In genomic region chr6:26552640-26553189, GRCh38 we compare ENCODE assay signal across 10 cellular contexts. TPM values are rescaled to one million over a fixed set of nuclear protein-coding genes. Genes with fewer than 3 reads are reported as not detected.
DNase-seq lines count a peak whose midpoint lies in the region; ATAC-seq, FAIRE-seq and TF ChIP-seq lines count a peak whose summit lies in the region.
"Had no signal": no experiment of that assay in that cellular context is flagged by ENCODE, and none has a peak within 500 bp of the region (broad histone marks: within the 10 kb centered on the region; RNA-seq: fewer than 3 reads in every experiment).

No MANE protein-coding gene starts in this region.

- peak overlapping the region; percentile 86 for H3K4me2 ChIP-seq in astrocyte (ENCODE audit: low read length)

- no peaks in the 10 kb centered on the region for H3K79me2 ChIP-seq in astrocyte (ENCODE audit: insufficient read depth, low read length)

- WGBS in right lobe of liver (ENCODE audit: insufficient coverage, low coverage, low lambda C conversion rate, missing lambda C conversion rate): 50% methylated on average over 10 of the region's 11 CpGs

- peak overlapping the region; percentile 43 for H2AFZ ChIP-seq in astrocyte (ENCODE audit: low read depth, low read length)

- no peaks in the 10 kb centered on the region for H3K27me3 ChIP-seq in cardiac muscle cell
- no peaks in the 10 kb centered on the region for H3K27me3 ChIP-seq in astrocyte (ENCODE audit: insufficient read depth, low read length)
- peaks cover 0 to 3% of the 10 kb centered on the region in 2 donors for H3K27me3 ChIP-seq in right lobe of liver
- H3K27me3 ChIP-seq in vagina: no peaks in the 10 kb centered on the region

- no peak for TF ChIP-seq POLR2A in right lobe of liver (IDR thresholded peaks at IDR 0.05)
- no peak for TF ChIP-seq POLR2A in vagina (IDR thresholded peaks at IDR 0.05)

- H3K36me3 ChIP-seq in cardiac muscle cell (no peaks in the 10 kb centered on the region), astrocyte (ENCODE audit: insufficient read depth, low read length) (no peaks in the 10 kb centered on the region), right lobe of liver (no peaks in the 10 kb centered on the region), vagina (no peaks in the 10 kb centered on the region)

- H3K4me1 ChIP-seq in cardiac muscle cell (ENCODE audit: low read depth) (no peaks in the 10 kb centered on the region), astrocyte (ENCODE audit: insufficient read depth, low read length) (peaks cover 6% of the 10 kb centered on the region), right lobe of liver (peaks cover 0 to 18% (median 8%) of the 10 kb centered on the region in 4 donors), vagina (peaks cover 7% of the 10 kb centered on the region)

- H4K20me1 ChIP-seq in astrocyte (ENCODE audit: insufficient read depth, low read length): no peaks in the 10 kb centered on the region

- peaks cover 4% of the 10 kb centered on the region for H3K4me1 Mint-ChIP-seq in astrocyte (ENCODE audit: low read depth, unreplicated experiment)

- FAIRE-seq in astrocyte (lab: Jason Lieb, UNC): no peak

- H3K4me3 Mint-ChIP-seq in astrocyte (ENCODE audit: unreplicated experiment): no peak overlapping the region
- H3K4me3 Mint-ChIP-seq: T-helper 17 cell had no signal

- H3K9me3 ChIP-seq in cardiac muscle cell (ENCODE audit: low read depth) (no peaks in the 10 kb centered on the region), astrocyte (ENCODE audit: insufficient read depth, low read depth, low read length) (no peaks in the 10 kb centered on the region), right lobe of liver (no peaks in the 10 kb centered on the region), vagina (no peaks in the 10 kb centered on the region)

- H3K27ac ChIP-seq in cardiac muscle cell: no peak overlapping the region
- no peak overlapping the region for H3K27ac ChIP-seq in astrocyte (ENCODE audit: low read depth, low read length)
- H3K27ac ChIP-seq in right lobe of liver: no peak overlapping the region
- H3K27ac ChIP-seq in vagina: peak overlapping the region; percentile 91

- H3K36me3 Mint-ChIP-seq in astrocyte (ENCODE audit: low read depth, unreplicated experiment): no peaks in the 10 kb centered on the region

- DNase-seq in cardiac muscle cell (ENCODE audit: low read depth in 1 of 2, low spot score in 1 of 2) (no peak), left cardiac atrium (no peak), astrocyte (ENCODE audit: low read depth) (no peak), right lobe of liver (no peak), vagina (ENCODE audit: extremely low spot score in 2 of 2) (no peak), G401 (ENCODE audit: low spot score) (no peak), islet precursor cell (no peak), GM13976 (ENCODE audit: low spot score) (no peak)

- peak overlapping the region; percentile 44 for H3K9ac ChIP-seq in astrocyte (ENCODE audit: low read length)

- ATAC-seq in left cardiac atrium: no peak
- ATAC-seq in right lobe of liver: no peak

- H3K4me3 ChIP-seq in cardiac muscle cell (peak overlapping the region; percentile 57), astrocyte (ENCODE audit: insufficient read depth, low read depth, low read length) (peak overlapping the region; percentile 54), right lobe of liver (peak overlapping the region in 2 of 3 donors; percentile 47), vagina (peak overlapping the region; percentile 49 to 51)

- TF ChIP-seq CTCF in cardiac muscle cell (IDR thresholded peaks at IDR 0.05; ENCODE audit: low read depth, low read length) (no peak), astrocyte (IDR thresholded peaks at IDR 0.05; ENCODE audit: insufficient read depth, low read depth, low read length) (no peak), right lobe of liver (IDR thresholded peaks at IDR 0.05) (no peak), vagina (IDR thresholded peaks at IDR 0.05) (no peak), GM13976 (IDR thresholded peaks at IDR 0.05; ENCODE audit: borderline replicate concordance, control extremely low read depth, extremely low read depth, insufficient read depth, missing control alignments) (no peak)

- in situ Hi-C loops in G401 (cut with HindIII; ENCODE audit: low sequenced_read_pairs): no loop called here
- in situ Hi-C loops in GM13976 (cut with MboI; ENCODE audit: low sequenced_read_pairs, unreplicated experiment): loop anchor here (10.0 kb wide), 1 partner anchor 218 kb away; no protein-coding TSS in a partner anchor

- H3K27me3 Mint-ChIP-seq in astrocyte (ENCODE audit: low read depth, unreplicated experiment): no peaks in the 10 kb centered on the region
- H3K27me3 Mint-ChIP-seq: T-helper 17 cell had no signal

- no peak overlapping the region for H3K27ac Mint-ChIP-seq in astrocyte (ENCODE audit: unreplicated experiment)
- H3K27ac Mint-ChIP-seq: T-helper 17 cell had no signal

- intact Hi-C loops in left cardiac atrium (cut with DNase I): loop anchor here in 1 of 2 donors (2.0 kb wide), 1 partner anchor 32 kb away; no protein-coding TSS in a partner anchor
- intact Hi-C loops in right lobe of liver (cut with DNase I): no loop called here
- intact Hi-C loops in vagina (cut with DNase I): loop anchor here (5.0 to 10.0 kb wide), 2 partner anchors 240 to 1282 kb away; a partner anchor contains a TSS

- no peaks in the 10 kb centered on the region for H3K9me3 Mint-ChIP-seq in astrocyte (ENCODE audit: unreplicated experiment)

RNA-seq across cellular contexts. Expression of gene HMGN4, which starts 14.5 kb away (rescaled TPM):
- total RNA-seq in cardiac muscle cell: 56.6 and 57.1 TPM in 2 replicates
- 54.7 and 62.4 TPM in 2 replicates for polyA plus RNA-seq in cardiac muscle cell
- 10 to 100 TPM; 29.4 to 38.6 TPM for total RNA-seq in left cardiac atrium
- total RNA-seq in astrocyte: 46.2 and 49.4 TPM in 2 replicates
- 10 to 100 TPM in 3 of 6 experiments, 1 to 10 TPM in 3; 5.8 to 13.2 (median 9.1) TPM for total RNA-seq in right lobe of liver
- 58.4 TPM for total RNA-seq in vagina
- 140 and 145 TPM in 2 replicates for total RNA-seq in G401 (2014; rRNA removed; shearing (Covaris generic))

RNA-seq across cellular contexts. Expression of gene ABT1, which starts 44.0 kb away (rescaled TPM):
- total RNA-seq in cardiac muscle cell: 21.2 and 25.4 TPM in 2 replicates
- polyA plus RNA-seq in cardiac muscle cell: 27.0 and 30.2 TPM in 2 replicates
- total RNA-seq in left cardiac atrium: 10 to 100 TPM in 1 of 2 donors, 1 to 10 TPM in 1; 8.2 to 10.7 TPM
- total RNA-seq in astrocyte: 17.1 and 17.3 TPM in 2 replicates
- total RNA-seq in right lobe of liver: 1 to 10 TPM; 5.0 to 9.2 (median 7.0) TPM
- 24.8 TPM for total RNA-seq in vagina
- 43.8 and 44.4 TPM in 2 replicates for total RNA-seq in G401 (2014; rRNA removed; shearing (Covaris generic))

RNA-seq across cellular contexts. Expression of gene BTN1A1, which starts 52.6 kb away (rescaled TPM):
- total RNA-seq in cardiac muscle cell (not detected in 2 replicates), left cardiac atrium (not detected), astrocyte (not detected in 2 replicates), right lobe of liver (not detected), vagina (not detected)
- 0.14 and 0.35 TPM in 2 replicates for polyA plus RNA-seq in cardiac muscle cell
- 0.06 TPM in 1 of 2 replicates, not detected in the other for total RNA-seq in G401 (2014; rRNA removed; shearing (Covaris generic))
- total RNA-seq: mucosa of gallbladder had no signal
